9 cellular contexts compared by ENCODE assay signal in genomic region chr10:71975087-71975890, GRCh38. TPM values are rescaled to one million over a fixed set of nuclear protein-coding genes. Genes with fewer than 3 reads are reported as not detected.
DNase-seq lines count a peak whose midpoint lies in the region; ATAC-seq and TF ChIP-seq lines count a peak whose summit lies in the region.
"Had no signal": no experiment of that assay in that cellular context is flagged by ENCODE, and none has a peak within 500 bp of the region (broad histone marks: within the 10 kb centered on the region; RNA-seq: fewer than 3 reads in every experiment).

No MANE protein-coding gene starts in this region.

- H2AFZ ChIP-seq in hepatocyte, result no peak overlapping the region

- peak; percentile 17 for DNase-seq in Daoy (ENCODE audit: low read depth)
- DNase-seq in adipocyte (ENCODE audit: low read depth), result peak; percentile 46
- DNase-seq in hepatocyte (ENCODE audit: low spot score), result no peak
- DNase-seq in sciatic nerve (ENCODE audit: low spot score), result no peak
- DNase-seq in KBM-7, result no peak
- DNase-seq in NCI-H524 treated with DMSO at 0.1 percent for 48 hours (lab: John Stamatoyannopoulos, UW), result no peak
- DNase-seq in activated CD4-positive, CD25-positive, alpha-beta regulatory T cell treated with anti-CD3 and anti-CD28 coated beads, Interleukin-2, amount 50 U/mL, for 72 hours, result no peak
- DNase-seq: NCI-H2107 had no signal

- in situ Hi-C loops in KBM-7 (cut with MboI; ENCODE audit: low pct_unique_long_range_greater_than_20kb, low sequenced_read_pairs), result no loop called here

- 93% methylated on average over 16 of the region's 16 CpGs for WGBS in hepatocyte (ENCODE audit: low lambda C conversion rate, missing lambda C conversion rate)

- no peak for TF ChIP-seq CTCF in hepatocyte (IDR thresholded peaks at IDR 0.05; ENCODE audit: poor library complexity)

- H3K4me3 ChIP-seq in adipocyte (ENCODE audit: low read length), result peak overlapping the region; percentile 58
- no peak overlapping the region for H3K4me3 ChIP-seq in hepatocyte

- peaks cover 3% of the 10 kb centered on the region for H4K20me1 ChIP-seq in hepatocyte (ENCODE audit: insufficient read depth, poor library complexity, severe bottlenecking)

- no peaks in the 10 kb centered on the region for H3K9me3 ChIP-seq in adipocyte (ENCODE audit: control insufficient read depth, low read length)
- H3K9me3 ChIP-seq in hepatocyte (ENCODE audit: low read depth), result no peaks in the 10 kb centered on the region

- ATAC-seq in sciatic nerve (peak; percentile 21), HG03432 (IDR thresholded peaks at IDR 0.05; ENCODE audit: unreplicated experiment) (no peak)

- H3K4me1 ChIP-seq in adipocyte (ENCODE audit: control insufficient read depth, insufficient read depth, low read length) (peaks cover 99% of the 10 kb centered on the region), hepatocyte (ENCODE audit: insufficient read depth) (peaks cover 51% of the 10 kb centered on the region)

- no peaks in the 10 kb centered on the region for H3K9me2 ChIP-seq in hepatocyte (replicated peaks; ENCODE audit: insufficient read depth)

- H3K36me3 ChIP-seq in adipocyte (ENCODE audit: control insufficient read depth, insufficient read depth, low read length, severe bottlenecking), result peaks cover 10% of the 10 kb centered on the region
- no peaks in the 10 kb centered on the region for H3K36me3 ChIP-seq in hepatocyte (replicated peaks; ENCODE audit: insufficient read depth, low read depth)

- intact Hi-C loops in sciatic nerve (cut with DNase I), result no loop called here

- peak overlapping the region; percentile 59 for H3K9ac ChIP-seq in adipocyte (ENCODE audit: low read length)

- H3K27ac ChIP-seq in hepatocyte, result peak overlapping the region; percentile 16

- H3K79me2 ChIP-seq in hepatocyte, result peaks cover 92% of the 10 kb centered on the region

- H3K4me2 ChIP-seq in hepatocyte, result no peak overlapping the region

- H3K27me3 ChIP-seq in adipocyte (replicated peaks; ENCODE audit: control insufficient read depth, insufficient read depth, low read length), result no peaks in the 10 kb centered on the region
- no peaks in the 10 kb centered on the region for H3K27me3 ChIP-seq in hepatocyte

RNA-seq across cellular contexts. Expression of gene CHST3, which starts 11.1 kb away (rescaled TPM):
- 6.8 and 7.5 TPM in 2 replicates for total RNA-seq in Daoy (2014; rRNA removed; shearing (Covaris generic))
- 13.0 and 14.1 TPM in 2 replicates for total RNA-seq in hepatocyte
- 6.1 and 6.8 TPM in 2 replicates for polyA plus RNA-seq in hepatocyte
- total RNA-seq in sciatic nerve, result 36.5 TPM

Comparison
In these comparisons a context has a peak if more than half of its experiments do, and no peak if none do; other contexts are left out.
1. DNase-seq: peak in Daoy (single experiment) and adipocyte (single experiment); none in hepatocyte (single experiment), sciatic nerve (single experiment), KBM-7 (single experiment), NCI-H524 treated with DMSO at 0.1 percent for 48 hours (single experiment) and activated CD4-positive, CD25-positive, alpha-beta regulatory T cell treated with anti-CD3 and anti-CD28 coated beads, Interleukin-2, amount 50 U/mL, for 72 hours (single experiment).